20 cellular contexts compared by ENCODE assay signal in genomic region chr2:170531876-170532275, GRCh38.
DNase-seq lines count a peak whose midpoint lies in the region; ATAC-seq, FAIRE-seq and TF ChIP-seq lines count a peak whose summit lies in the region.
"Had no signal": no experiment of that assay in that cellular context is flagged by ENCODE, and none has a peak within 500 bp of the region (broad histone marks: within the 10 kb centered on the region; RNA-seq: fewer than 3 reads in every experiment).

No MANE protein-coding gene starts in this region.

- CTCF ChIA-PET in GM12878 (lab: Yijun Ruan, JAX): interaction anchor here (3.3 kb wide), 1 partner anchor 24 kb away, joined by 12 read pairs; no protein-coding TSS in a partner anchor

- no peak overlapping the region for H3K4me3 ChIP-seq in GM12878
- H3K4me3 ChIP-seq: BLaER1, GM23248 had no signal

- TF ChIP-seq RAD21 in GM12878 (IDR thresholded peaks at IDR 0.05; ENCODE audit: insufficient read depth, low read depth, low read length): no peak

- RAD21 ChIA-PET in GM12878 (lab: Charles Lee; ENCODE audit: unreplicated experiment): interaction anchor here (0.8 to 4.7 kb wide), 6 partner anchors 9 to 147 kb away, joined by 3 to 27 read pairs (median 7); no protein-coding TSS in a partner anchor

- SMC1A ChIA-PET in GM12878 (lab: Charles Lee; ENCODE audit: uncharacterized antibody, unreplicated experiment): interaction anchor here (0.6 to 12.2 kb wide), 7 partner anchors 10 to 231 kb away, joined by 3 to 203 read pairs (median 10); no protein-coding TSS in a partner anchor

- H3K4me1 ChIP-seq in GM12878 (ENCODE audit: control insufficient read depth, insufficient read depth, low read length): no peaks in the 10 kb centered on the region

- no peaks in the 10 kb centered on the region for H3K9me3 ChIP-seq in GM12878 (replicated peaks; ENCODE audit: control insufficient read depth, insufficient read depth, low read length)
- H3K9me3 ChIP-seq: BLaER1, Caco-2 had no signal

- peak in 1 of 2 experiments; percentile 38; a peak in 2 of 4 replicates for TF ChIP-seq EP300 in GM12878 (IDR thresholded peaks at IDR 0.05; ENCODE audit: borderline replicate concordance in 1 of 2, control insufficient read depth in 1 of 2, low read depth in 2 of 2, low read length in 2 of 2)

- no peak overlapping the region for H3K4me2 ChIP-seq in GM12878 (ENCODE audit: control insufficient read depth, insufficient read depth)
- H3K4me2 ChIP-seq: BLaER1 had no signal

- BruUV-seq in GM12878 (replicated peaks; lab: Mats Ljungman, UMichigan): no TSS peak

- DNase-seq in GM18507 (ENCODE audit: extremely low spot score, insufficient read length, low read depth) (no peak), GM19239 (ENCODE audit: insufficient read length, low spot score) (no peak), GM12878 (ENCODE audit: low read depth, low spot score) (no peak), hippocampal formation (lab: John Stamatoyannopoulos, UW) (no peak), DMS79 treated with DMSO at 0.1 percent for 48 hours (lab: John Stamatoyannopoulos, UW) (no peak)
- DNase-seq: Caco-2; CD4-positive, CD25-positive, alpha-beta regulatory T cell; CD8-positive, alpha-beta T cell; DMS153; EL; GDM1; GM23248; H7; HCEC 1CT had no signal

- H3K27ac ChIP-seq in GM12878 (ENCODE audit: control insufficient read depth, insufficient read depth): no peak overlapping the region
- H3K27ac ChIP-seq: BLaER1, C4-2B, GM23248 had no signal

- FAIRE-seq in GM18507 (lab: Jason Lieb, UNC) (peak; percentile 72), GM19239 (lab: Jason Lieb, UNC) (peak; percentile 23), GM12878 (lab: Jason Lieb, UNC) (no peak)
- FAIRE-seq: A204.1, GM12891, H1 had no signal

- ATAC-seq in GM12878 (peak; percentile 48), HG02763 (IDR thresholded peaks at IDR 0.05; ENCODE audit: unreplicated experiment) (no peak)
- ATAC-seq: CD8-positive, alpha-beta T cell had no signal

- in situ Hi-C loops in GM12878 (cut with MboI): no loop called here

- POLR2A ChIA-PET in GM12878 (lab: Charles Lee): interaction anchor here (0.7 to 3.2 kb wide), 4 partner anchors 10 to 1054 kb away, joined by 3 to 8 read pairs (median 4); no protein-coding TSS in a partner anchor

- H3K79me2 ChIP-seq in GM12878 (ENCODE audit: control insufficient read depth, insufficient read depth, low read length): no peaks in the 10 kb centered on the region

- WGBS in GM12878 (ENCODE audit: insufficient coverage, insufficient replicate concordance, low lambda C conversion rate, missing lambda C conversion rate): 55% methylated on average over 2 of the region's 2 CpGs

- H3K27me3 ChIP-seq in GM12878 (replicated peaks in 1 of 2; ENCODE audit: control insufficient read depth in 2 of 2, insufficient read depth in 2 of 2, low read length in 1 of 2): no peaks in the 10 kb centered on the region
- H3K27me3 ChIP-seq: BLaER1 had no signal

- intact Hi-C loops in GM12878 (cut with micrococcal nuclease; ENCODE audit: unreplicated experiment): no loop called here

- TF ChIP-seq POLR2A in GM12878 (IDR thresholded peaks at IDR 0.05; ENCODE audit: low read depth, low read length): no peak

- H3K36me3 ChIP-seq in GM12878 (ENCODE audit: control insufficient read depth in 2 of 2, insufficient read depth in 2 of 2, low read length in 1 of 2): no peaks in the 10 kb centered on the region
- H3K36me3 ChIP-seq: BLaER1 had no signal

- no peaks in the 10 kb centered on the region for H4K20me1 ChIP-seq in GM12878 (ENCODE audit: control insufficient read depth, insufficient read depth)
- H4K20me1 ChIP-seq: BLaER1 had no signal

- no peak overlapping the region for H3K9ac ChIP-seq in GM12878 (ENCODE audit: control insufficient read depth, insufficient read depth, low read length)
- H3K9ac ChIP-seq: BLaER1, GM23248 had no signal

- TF ChIP-seq CTCF in GM12878 (IDR thresholded peaks at IDR 0.05 in 2 of 3, conservative IDR thresholded peaks at IDR 0.05 in 1 of 3; ENCODE audit: control insufficient read depth in 2 of 3, extremely low read depth in 1 of 3, insufficient read depth in 1 of 3, low read depth in 3 of 3, low read length in 3 of 3): no peak

- H2AFZ ChIP-seq in GM12878 (ENCODE audit: control insufficient read depth, low read depth, low read length): no peak overlapping the region
- H2AFZ ChIP-seq: GM23248 had no signal

TF ChIP-seq in GM12878, 131 proteins besides CTCF, POLR2A, EP300 and RAD21 (continues in another document):
- TF ChIP-seq NFYA (IDR thresholded peaks at IDR 0.05; ENCODE audit: borderline replicate concordance, low read depth, low read length) (no peak), ZNF687 (IDR thresholded peaks at IDR 0.05) (peak; percentile 64), E4F1 (IDR thresholded peaks at IDR 0.05; ENCODE audit: borderline replicate concordance, partially characterized antibody) (no peak), RAD51 (IDR thresholded peaks at IDR 0.05) (peak; percentile 38), FOXK2 (IDR thresholded peaks at IDR 0.05) (no peak), NFXL1 (IDR thresholded peaks at IDR 0.05; ENCODE audit: borderline replicate concordance) (no peak), WRNIP1 (IDR thresholded peaks at IDR 0.05; ENCODE audit: borderline replicate concordance, low read depth, low read length) (no peak), BHLHE40 (IDR thresholded peaks at IDR 0.05; ENCODE audit: borderline replicate concordance in 1 of 2, low read depth in 2 of 2, low read length in 1 of 2) (peak; percentile 33 to 76; a peak in 1 of 4 replicates), CBFB (IDR thresholded peaks at IDR 0.05; ENCODE audit: low read depth) (no peak), RELA (IDR thresholded peaks at IDR 0.05; ENCODE audit: borderline replicate concordance, partially characterized antibody) (no peak), ESRRA (IDR thresholded peaks at IDR 0.05; ENCODE audit: low read length) (no peak), STAT3 (IDR thresholded peaks at IDR 0.05; ENCODE audit: low read depth, low read length) (no peak), SUPT20H (IDR thresholded peaks at IDR 0.05; ENCODE audit: borderline replicate concordance, control insufficient read depth, low read depth, low read length) (no peak), CHD2 (IDR thresholded peaks at IDR 0.05; ENCODE audit: borderline replicate concordance, low read depth, low read length) (no peak), ATF7 (IDR thresholded peaks at IDR 0.05; ENCODE audit: low read depth) (peak; percentile 40; the same call in 1 of the 2 replicates), EED (IDR thresholded peaks at IDR 0.05; ENCODE audit: low read depth) (no peak), MEF2A (IDR thresholded peaks at IDR 0.05; ENCODE audit: insufficient read depth, low read depth, low read length) (no peak)
